In genomic region chr6:159824690-159825089, GRCh38 we compare ENCODE assay signal across 4 cellular contexts. TPM values are rescaled to one million over a fixed set of nuclear protein-coding genes. Genes with fewer than 3 reads are reported as not detected.
"Had no signal": no experiment of that assay in that cellular context is flagged by ENCODE, and none has a peak within 500 bp of the region (broad histone marks: within the 10 kb centered on the region; RNA-seq: fewer than 3 reads in every experiment).

No MANE protein-coding gene starts in this region.

RNA-seq across cellular contexts. Expression of gene PNLDC1, which starts 24.6 kb away (rescaled TPM):
- total RNA-seq: ascending aorta, cardiac septum, cerebellum, chondrocyte had no signal
